13 cellular contexts compared by ENCODE assay signal in the genomic region with DNA sequence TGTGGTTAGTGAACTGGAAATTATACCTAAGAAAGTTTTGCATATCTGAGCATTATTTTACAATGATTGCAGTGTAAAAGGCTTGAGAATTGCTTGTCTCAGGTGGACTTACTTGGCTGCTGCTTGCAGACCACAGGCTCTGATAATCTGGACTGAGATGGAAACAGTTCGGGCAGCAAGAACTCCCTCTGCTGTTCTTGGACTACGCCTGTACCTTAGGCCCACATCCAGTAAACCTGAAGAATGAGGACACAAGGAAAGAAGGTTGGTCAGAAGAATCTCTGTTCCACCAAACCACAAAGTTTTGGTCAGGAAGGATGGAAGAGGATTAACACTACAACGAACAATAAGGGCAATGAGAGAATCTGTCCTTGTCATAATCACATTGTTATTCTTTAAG.
DNase-seq lines count a peak whose midpoint lies in the region; ATAC-seq and TF ChIP-seq lines count a peak whose summit lies in the region.
"Had no signal": no experiment of that assay in that cellular context is flagged by ENCODE, and none has a peak within 500 bp of the region (broad histone marks: within the 10 kb centered on the region; RNA-seq: fewer than 3 reads in every experiment).

No MANE protein-coding gene starts in this region.

- TF ChIP-seq CTCF in choroid plexus epithelial cell (conservative IDR thresholded peaks at IDR 0.05; ENCODE audit: low read depth, low read length): peak; percentile 69
- TF ChIP-seq CTCF in progenitor cell of endocrine pancreas (IDR thresholded peaks at IDR 0.05; ENCODE audit: unreplicated experiment): peak; percentile 17

- H3K4me3 Mint-ChIP-seq in progenitor cell of endocrine pancreas (ENCODE audit: low read depth): no peak overlapping the region

- H3K4me3 ChIP-seq in choroid plexus epithelial cell (ENCODE audit: low read depth, low read length): no peak overlapping the region
- H3K4me3 ChIP-seq: SJSA1 had no signal

- DNase-seq in SIG-M5 treated with dmso at 0.1 percent for 504 hours (lab: John Stamatoyannopoulos, UW; ENCODE audit: unreplicated experiment) (peak; percentile 12), SIG-M5 (lab: John Stamatoyannopoulos, UW) (no peak), NCI-H69 (lab: John Stamatoyannopoulos, UW) (peak; percentile 28), choroid plexus epithelial cell (ENCODE audit: low read depth) (peak; percentile 73), progenitor cell of endocrine pancreas (ENCODE audit: low spot score, unreplicated experiment) (no peak), KG1 (lab: John Stamatoyannopoulos, UW) (no peak), pons (ENCODE audit: low spot score) (no peak)
- DNase-seq: activated CD4-positive, alpha-beta T cell treated with anti-CD3 and anti-CD28 coated beads for 48 hours; activated gamma-delta T cell; effector CD4-positive, alpha-beta T cell; NCI-H2227 treated with DMSO at 0.1 percent for 48 hours had no signal

- no peaks in the 10 kb centered on the region for H3K4me1 Mint-ChIP-seq in progenitor cell of endocrine pancreas (ENCODE audit: low read depth)

- H3K27me3 Mint-ChIP-seq in progenitor cell of endocrine pancreas: no peaks in the 10 kb centered on the region

- H3K36me3 Mint-ChIP-seq in progenitor cell of endocrine pancreas (ENCODE audit: insufficient read depth): peaks cover 5% of the 10 kb centered on the region

- H3K9me3 Mint-ChIP-seq in progenitor cell of endocrine pancreas (ENCODE audit: low read depth): no peaks in the 10 kb centered on the region

- no peak for ATAC-seq in GM21529 (IDR thresholded peaks at IDR 0.05; ENCODE audit: unreplicated experiment)

- H3K27ac Mint-ChIP-seq in progenitor cell of endocrine pancreas: no peak overlapping the region

Comparison
In these comparisons a context has a peak if more than half of its experiments do, and no peak if none do; other contexts are left out.
1. DNase-seq: peak in SIG-M5 treated with dmso at 0.1 percent for 504 hours (single experiment), NCI-H69 (single experiment) and choroid plexus epithelial cell (single experiment); none in SIG-M5 (single experiment), progenitor cell of endocrine pancreas (single experiment), KG1 (single experiment) and pons (single experiment).